Comparison of ENCODE assay signal across 12 cellular contexts in the genomic region with DNA sequence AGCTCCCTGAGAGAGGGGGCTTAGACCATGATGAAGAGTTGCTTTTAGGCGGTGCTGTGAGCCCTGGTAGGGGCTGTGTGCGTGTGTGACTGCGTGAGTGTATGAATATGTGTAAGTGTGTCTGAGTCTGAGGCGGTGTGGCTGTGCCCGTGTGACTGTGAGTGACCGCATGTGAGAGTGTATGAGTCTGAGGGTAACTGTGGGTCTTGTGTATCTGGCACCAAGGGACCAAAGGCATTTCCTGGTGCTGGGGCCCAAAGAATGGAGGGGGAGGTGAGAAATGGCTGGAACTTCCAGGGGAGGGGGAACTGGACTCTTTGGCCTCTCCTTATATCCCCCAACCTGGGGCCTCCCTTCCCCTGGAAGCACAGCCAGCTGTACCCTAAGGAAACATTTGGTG. TPM values are rescaled to one million over a fixed set of nuclear protein-coding genes. Genes with fewer than 3 reads are reported as not detected.
DNase-seq lines count a peak whose midpoint lies in the region; ATAC-seq and TF ChIP-seq lines count a peak whose summit lies in the region.
"Had no signal": no experiment of that assay in that cellular context is flagged by ENCODE, and none has a peak within 500 bp of the region (broad histone marks: within the 10 kb centered on the region; RNA-seq: fewer than 3 reads in every experiment).

No MANE protein-coding gene starts in this region.

- no peak overlapping the region for H2AFZ ChIP-seq in neural cell (ENCODE audit: low read depth, low read length)

- no peaks in the 10 kb centered on the region for H4K20me1 ChIP-seq in neural cell (ENCODE audit: insufficient read depth)

- no peaks in the 10 kb centered on the region for H3F3A ChIP-seq in neural cell (ENCODE audit: insufficient read depth, low read length, poor library complexity, severe bottlenecking)

- CTCF ChIA-PET in HEK293 (lab: Yijun Ruan, JAX), result interaction anchor here (13.3 kb wide), 1 partner anchor 18 kb away, joined by 125 read pairs; a partner anchor contains a TSS

- no peaks in the 10 kb centered on the region for H3K79me2 ChIP-seq in neural cell (replicated peaks; ENCODE audit: insufficient read depth, low read length)

- intact Hi-C loops in dorsolateral prefrontal cortex (cut with DNase I), result no loop called here

- no peak for TF ChIP-seq EP300 in neural cell (conservative IDR thresholded peaks at IDR 0.05; ENCODE audit: poor library complexity, severe bottlenecking)

- TF ChIP-seq RAD21 in neural cell (conservative IDR thresholded peaks at IDR 0.05), result no peak

- H3K4me3 ChIP-seq in HEK293 (ENCODE audit: low read depth, low read length) (no peak overlapping the region), dorsolateral prefrontal cortex (peak overlapping the region in 9 of 59 donors; percentile 53 to 66 (median 59)), neural cell (ENCODE audit: low read length) (peak overlapping the region; percentile 53)

- POLR2A ChIA-PET in HEK293 (lab: Yijun Ruan, JAX), result interaction anchor here (0.7 to 2.8 kb wide), 3 partner anchors 9 to 15 kb away, joined by 3 to 21 read pairs (median 12); a partner anchor contains a TSS

- DNase-seq in dorsolateral prefrontal cortex (no peak), A172 (ENCODE audit: low spot score) (no peak), germinal center (ENCODE audit: low spot score) (no peak), NAMALWA (ENCODE audit: low spot score) (no peak)
- DNase-seq: DMS 273 treated with DMSO at 0.1 percent for 48 hours, NCI-H187, T-helper 9 cell had no signal

- no peak for ATAC-seq in HG03280 (IDR thresholded peaks at IDR 0.05; ENCODE audit: unreplicated experiment)

- H3K4me2 ChIP-seq in neural cell (ENCODE audit: low read length), result no peak overlapping the region

- peaks cover 0 to 31% of the 10 kb centered on the region in 2 experiments; a peak in 2 of 3 replicates for H3K36me3 ChIP-seq in HEK293 (ENCODE audit: control insufficient read depth in 2 of 2, insufficient read depth in 1 of 2, low read length in 2 of 2)
- H3K36me3 ChIP-seq in neural cell (ENCODE audit: insufficient read depth, low read length), result no peaks in the 10 kb centered on the region

- H3K9me3 ChIP-seq in HEK293 (ENCODE audit: control insufficient read depth, insufficient read depth, low read depth, low read length), result no peaks in the 10 kb centered on the region
- no peaks in the 10 kb centered on the region for H3K9me3 ChIP-seq in neural cell (ENCODE audit: low read length)

- H3K9me2 ChIP-seq in neural cell (ENCODE audit: insufficient read depth, low read length), result no peaks in the 10 kb centered on the region

- no peak for TF ChIP-seq CTCF in 22Rv1 (IDR thresholded peaks at IDR 0.05)
- no peak for TF ChIP-seq CTCF in HEK293 (tag by site-specific recombination; IDR thresholded peaks at IDR 0.05)
- TF ChIP-seq CTCF in dorsolateral prefrontal cortex (IDR thresholded peaks at IDR 0.05 in 54 of 56, conservative IDR thresholded peaks at IDR 0.05 in 2 of 56; ENCODE audit: low read depth in 1 of 56, partially characterized antibody in 56 of 56), result no peak
- TF ChIP-seq CTCF in neural cell (IDR thresholded peaks at IDR 0.05; ENCODE audit: poor library complexity, severe bottlenecking), result no peak

- H3K27ac ChIP-seq in 22Rv1, result peak overlapping the region; percentile 90
- peak overlapping the region; percentile 21; the same call in 1 of the 2 replicates for H3K27ac ChIP-seq in HEK293 (ENCODE audit: extremely low read depth, low read depth, low read length)
- H3K27ac ChIP-seq in dorsolateral prefrontal cortex, result peak overlapping the region in 51 of 59 donors; percentile 33 to 92 (median 81)
- peak overlapping the region; percentile 70 for H3K27ac ChIP-seq in neural cell (ENCODE audit: low read length)

- peak overlapping the region; percentile 46 for H3K9ac ChIP-seq in neural cell (ENCODE audit: low read length)

- H3K27me3 ChIP-seq in dorsolateral prefrontal cortex, result no peaks in the 10 kb centered on the region
- H3K27me3 ChIP-seq in neural cell (ENCODE audit: insufficient read depth, low read depth, low read length), result no peaks in the 10 kb centered on the region

- peaks cover 6% of the 10 kb centered on the region for H3K4me1 ChIP-seq in HEK293 (ENCODE audit: control insufficient read depth, insufficient read depth, low read length)

TF ChIP-seq in HEK293, 187 proteins besides CTCF, POLR2A, EP300 and RAD21 (continues in another document):
- TF ChIP-seq, protein P1, sequence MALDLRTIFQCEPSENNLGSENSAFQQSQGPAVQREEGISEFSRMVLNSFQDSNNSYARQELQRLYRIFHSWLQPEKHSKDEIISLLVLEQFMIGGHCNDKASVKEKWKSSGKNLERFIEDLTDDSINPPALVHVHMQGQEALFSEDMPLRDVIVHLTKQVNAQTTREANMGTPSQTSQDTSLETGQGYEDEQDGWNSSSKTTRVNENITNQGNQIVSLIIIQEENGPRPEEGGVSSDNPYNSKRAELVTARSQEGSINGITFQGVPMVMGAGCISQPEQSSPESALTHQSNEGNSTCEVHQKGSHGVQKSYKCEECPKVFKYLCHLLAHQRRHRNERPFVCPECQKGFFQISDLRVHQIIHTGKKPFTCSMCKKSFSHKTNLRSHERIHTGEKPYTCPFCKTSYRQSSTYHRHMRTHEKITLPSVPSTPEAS (tag by site-specific recombination; IDR thresholded peaks at IDR 0.05), result no peak
- TF ChIP-seq, protein P2, sequence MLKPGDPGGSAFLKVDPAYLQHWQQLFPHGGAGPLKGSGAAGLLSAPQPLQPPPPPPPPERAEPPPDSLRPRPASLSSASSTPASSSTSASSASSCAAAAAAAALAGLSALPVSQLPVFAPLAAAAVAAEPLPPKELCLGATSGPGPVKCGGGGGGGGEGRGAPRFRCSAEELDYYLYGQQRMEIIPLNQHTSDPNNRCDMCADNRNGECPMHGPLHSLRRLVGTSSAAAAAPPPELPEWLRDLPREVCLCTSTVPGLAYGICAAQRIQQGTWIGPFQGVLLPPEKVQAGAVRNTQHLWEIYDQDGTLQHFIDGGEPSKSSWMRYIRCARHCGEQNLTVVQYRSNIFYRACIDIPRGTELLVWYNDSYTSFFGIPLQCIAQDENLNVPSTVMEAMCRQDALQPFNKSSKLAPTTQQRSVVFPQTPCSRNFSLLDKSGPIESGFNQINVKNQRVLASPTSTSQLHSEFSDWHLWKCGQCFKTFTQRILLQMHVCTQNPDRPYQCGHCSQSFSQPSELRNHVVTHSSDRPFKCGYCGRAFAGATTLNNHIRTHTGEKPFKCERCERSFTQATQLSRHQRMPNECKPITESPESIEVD (tag by site-specific recombination; IDR thresholded peaks at IDR 0.05), result no peak
- TF ChIP-seq ZNF248 (tag by site-specific recombination; IDR thresholded peaks at IDR 0.05) (no peak), ZNF341 (tag by site-specific recombination; IDR thresholded peaks at IDR 0.05; ENCODE audit: low read depth) (peak; percentile 82), ZNF670 (tag by site-specific recombination; IDR thresholded peaks at IDR 0.05; ENCODE audit: low read depth) (no peak)

TF ChIP-seq in neural cell, 6 proteins besides CTCF, POLR2A, EP300 and RAD21 (continues in another document):
- TF ChIP-seq SMC3 (conservative IDR thresholded peaks at IDR 0.05; ENCODE audit: poor library complexity) (no peak), TAF1 (IDR thresholded peaks at IDR 0.05; ENCODE audit: low read depth) (no peak), MXI1 (conservative IDR thresholded peaks at IDR 0.05; ENCODE audit: poor library complexity, severe bottlenecking) (no peak)
- TF ChIP-seq, protein P3, sequence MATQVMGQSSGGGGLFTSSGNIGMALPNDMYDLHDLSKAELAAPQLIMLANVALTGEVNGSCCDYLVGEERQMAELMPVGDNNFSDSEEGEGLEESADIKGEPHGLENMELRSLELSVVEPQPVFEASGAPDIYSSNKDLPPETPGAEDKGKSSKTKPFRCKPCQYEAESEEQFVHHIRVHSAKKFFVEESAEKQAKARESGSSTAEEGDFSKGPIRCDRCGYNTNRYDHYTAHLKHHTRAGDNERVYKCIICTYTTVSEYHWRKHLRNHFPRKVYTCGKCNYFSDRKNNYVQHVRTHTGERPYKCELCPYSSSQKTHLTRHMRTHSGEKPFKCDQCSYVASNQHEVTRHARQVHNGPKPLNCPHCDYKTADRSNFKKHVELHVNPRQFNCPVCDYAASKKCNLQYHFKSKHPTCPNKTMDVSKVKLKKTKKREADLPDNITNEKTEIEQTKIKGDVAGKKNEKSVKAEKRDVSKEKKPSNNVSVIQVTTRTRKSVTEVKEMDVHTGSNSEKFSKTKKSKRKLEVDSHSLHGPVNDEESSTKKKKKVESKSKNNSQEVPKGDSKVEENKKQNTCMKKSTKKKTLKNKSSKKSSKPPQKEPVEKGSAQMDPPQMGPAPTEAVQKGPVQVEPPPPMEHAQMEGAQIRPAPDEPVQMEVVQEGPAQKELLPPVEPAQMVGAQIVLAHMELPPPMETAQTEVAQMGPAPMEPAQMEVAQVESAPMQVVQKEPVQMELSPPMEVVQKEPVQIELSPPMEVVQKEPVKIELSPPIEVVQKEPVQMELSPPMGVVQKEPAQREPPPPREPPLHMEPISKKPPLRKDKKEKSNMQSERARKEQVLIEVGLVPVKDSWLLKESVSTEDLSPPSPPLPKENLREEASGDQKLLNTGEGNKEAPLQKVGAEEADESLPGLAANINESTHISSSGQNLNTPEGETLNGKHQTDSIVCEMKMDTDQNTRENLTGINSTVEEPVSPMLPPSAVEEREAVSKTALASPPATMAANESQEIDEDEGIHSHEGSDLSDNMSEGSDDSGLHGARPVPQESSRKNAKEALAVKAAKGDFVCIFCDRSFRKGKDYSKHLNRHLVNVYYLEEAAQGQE (IDR thresholded peaks at IDR 0.05; ENCODE audit: borderline replicate concordance), result no peak

RNA-seq across cellular contexts. Expression of a gene that starts 1.1 kb away (rescaled TPM):
- 10 to 100 TPM; 14.7 to 58.5 (median 30.4) TPM for total RNA-seq in dorsolateral prefrontal cortex
- 59.1 and 98.5 TPM in 2 replicates for polyA plus RNA-seq in neural cell
- polyA minus RNA-seq in neural cell, result 21.9 and 25.6 TPM in 2 replicates
- 9.3 and 10.9 TPM in 2 replicates for total RNA-seq in A172 (2014; rRNA removed; shearing (Covaris generic))

RNA-seq across cellular contexts. Expression of a gene that starts 6.7 kb away (rescaled TPM):
- total RNA-seq in dorsolateral prefrontal cortex, result 10 to 100 TPM; 42.5 to 97.3 (median 60.5) TPM
- 116 and 182 TPM in 2 replicates for polyA plus RNA-seq in neural cell
- 85.3 and 106 TPM in 2 replicates for polyA minus RNA-seq in neural cell
- 19.5 and 21.1 TPM in 2 replicates for total RNA-seq in A172 (2014; rRNA removed; shearing (Covaris generic))

RNA-seq across cellular contexts. Expression of a gene that starts 9.3 kb away (rescaled TPM):
- 1 to 10 TPM in 37 of 120 experiments, under 1 TPM in 11, not detected in 72; 0.60 to 4.2 (median 1.4) TPM for total RNA-seq in dorsolateral prefrontal cortex
- 0.82 and 2.9 TPM in 2 replicates for polyA plus RNA-seq in neural cell
- polyA minus RNA-seq in neural cell, result not detected in 2 replicates
- total RNA-seq in A172 (2014; rRNA removed; shearing (Covaris generic)), result 2.2 TPM in 1 of 2 replicates, not detected in the other
- total RNA-seq: kidney epithelial cell had no signal

RNA-seq across cellular contexts. Expression of a gene that starts 15.5 kb away (rescaled TPM):
- 10 to 100 TPM; 26.3 to 48.1 (median 36.0) TPM for total RNA-seq in dorsolateral prefrontal cortex
- polyA plus RNA-seq in neural cell, result 50.2 and 52.5 TPM in 2 replicates
- polyA minus RNA-seq in neural cell, result 32.2 and 51.4 TPM in 2 replicates
- total RNA-seq in A172 (2014; rRNA removed; shearing (Covaris generic)), result 94.0 and 107 TPM in 2 replicates

RNA-seq across cellular contexts. Expression of a gene that starts 24.3 kb away (rescaled TPM):
- total RNA-seq in dorsolateral prefrontal cortex, result 1 to 10 TPM in 41 of 120 experiments, under 1 TPM in 68, not detected in 11; 0.30 to 3.0 (median 0.87) TPM
- 2.1 and 2.8 TPM in 2 replicates for polyA plus RNA-seq in neural cell
- not detected in 2 replicates for polyA minus RNA-seq in neural cell
- total RNA-seq in A172 (2014; rRNA removed; shearing (Covaris generic)), result 0.19 TPM in 1 of 2 replicates, not detected in the other

Comparison
In these comparisons a context has a peak if more than half of its experiments do, and no peak if none do; other contexts are left out.
1. H3K27ac ChIP-seq: peak in every context shown above with its lines; median percentile 90 in 22Rv1; 81 in dorsolateral prefrontal cortex; 70 in neural cell; 21 in HEK293.